Comparison of ENCODE assay signal across 8 cellular contexts in genomic region chr3:13495921-13496723, GRCh38. TPM values are rescaled to one million over a fixed set of nuclear protein-coding genes. Genes with fewer than 3 reads are reported as not detected.
DNase-seq lines count a peak whose midpoint lies in the region; FAIRE-seq and TF ChIP-seq lines count a peak whose summit lies in the region.

No MANE protein-coding gene starts in this region.

- H3K27ac Mint-ChIP-seq in HFFc6 (no peak overlapping the region), MCF 10A (ENCODE audit: low read depth, unreplicated experiment) (peak overlapping the region; percentile 19)

- H3K27me3 Mint-ChIP-seq in HFFc6 (ENCODE audit: insufficient read depth) (no peaks in the 10 kb centered on the region; the same call in none of the 2 replicates), MCF 10A (ENCODE audit: insufficient read depth, unreplicated experiment) (no peaks in the 10 kb centered on the region)

- POLR2A ChIA-PET in MCF 10A (lab: Yijun Ruan, JAX), result interaction anchor here (0.7 to 2.2 kb wide), 3 partner anchors 152 to 161 kb away, joined by 3 to 12 read pairs (median 3); no protein-coding TSS in a partner anchor

- CTCF ChIA-PET in MCF 10A (lab: Yijun Ruan, JAX), result interaction anchor here (0.5 to 8.9 kb wide), 36 partner anchors 8 to 1610 kb away, joined by 3 to 362 read pairs (median 3); partner anchors contain the start of gene HDAC11

- peak; percentile 89 for DNase-seq in GM03348 (ENCODE audit: low spot score)
- DNase-seq in HFFc6, result peak; percentile 79
- DNase-seq in NCI-H2029 treated with DMSO at 0.1 percent for 48 hours (lab: John Stamatoyannopoulos, UW), result peak; percentile 77
- peak; percentile 80 for DNase-seq in MCF 10A (ENCODE audit: unreplicated experiment)
- peak; percentile 78 for DNase-seq in stimulated activated CD4-positive, alpha-beta T cell treated with anti-CD3 and anti-CD28 coated beads, Interleukin-15, amount 100 ng/mL, for 24 hours
- no peak for DNase-seq in NCI-H1436 treated with DMSO at 0.1 percent for 48 hours (lab: John Stamatoyannopoulos, UW)

- H3K9me3 Mint-ChIP-seq in HFFc6 (no peaks in the 10 kb centered on the region), MCF 10A (ENCODE audit: unreplicated experiment) (no peaks in the 10 kb centered on the region)

- peak; percentile 56 for FAIRE-seq in islet of Langerhans (lab: Jason Lieb, UNC)

- TF ChIP-seq CTCF in HFFc6 (IDR thresholded peaks at IDR 0.05), result peak; percentile 93
- TF ChIP-seq CTCF in VCaP (conservative IDR thresholded peaks at IDR 0.05), result peak; percentile 97
- TF ChIP-seq CTCF in MCF 10A (IDR thresholded peaks at IDR 0.05; ENCODE audit: unreplicated experiment), result peak; percentile 96

- H3K4me3 Mint-ChIP-seq in HFFc6, result no peak overlapping the region
- no peak overlapping the region for H3K4me3 Mint-ChIP-seq in MCF 10A (ENCODE audit: unreplicated experiment)

- H3K27ac ChIP-seq in VCaP, result peak overlapping the region; percentile 72

- H3K36me3 Mint-ChIP-seq in HFFc6 (ENCODE audit: low read depth) (no peaks in the 10 kb centered on the region), MCF 10A (ENCODE audit: insufficient read depth, unreplicated experiment) (no peaks in the 10 kb centered on the region)

- intact Hi-C loops in MCF 10A (cut with micrococcal nuclease), result loop anchor here (1.0 to 5.0 kb wide), 4 partner anchors 127 to 403 kb away; partner anchors contain the start of gene WNT7A

- H3K4me1 Mint-ChIP-seq in HFFc6 (ENCODE audit: low read depth), result peaks cover 23% of the 10 kb centered on the region
- H3K4me1 Mint-ChIP-seq in MCF 10A (ENCODE audit: insufficient read depth, unreplicated experiment), result peaks cover 14% of the 10 kb centered on the region

- BruUV-seq in MCF 10A (replicated peaks; lab: Mats Ljungman, UMichigan), result no TSS peak

RNA-seq across cellular contexts. Expression of gene HDAC11, which starts 16.0 kb away (rescaled TPM):
- total RNA-seq in HFFc6 (2021; fragmentation: NEBNext Ultra II Directional; extraction: Animal tissue kit (Norgen Biotek cat#: 25700)), result 10 to 100 TPM in 2 of 6 experiments, 1 to 10 TPM in 4; 8.0 to 12.4 (median 9.1) TPM
- total RNA-seq in MCF 10A (2022), result 8.7 and 9.3 TPM in 2 replicates

RNA-seq across cellular contexts. Expression of gene FBLN2, which starts 52.8 kb away (rescaled TPM):
- 10 to 100 TPM; 55.7 to 84.5 (median 69.4) TPM for total RNA-seq in HFFc6 (2021; fragmentation: NEBNext Ultra II Directional; extraction: Animal tissue kit (Norgen Biotek cat#: 25700))
- total RNA-seq in MCF 10A (2022), result not detected in 2 replicates

Comparison
In these comparisons a context has a peak if more than half of its experiments do, and no peak if none do; other contexts are left out.
1. RNA of gene FBLN2, which starts 52.8 kb away (total RNA-seq): 55.7 to 84.5 TPM in HFFc6; not detected in MCF 10A; every median in the first group is over 10 times any median in the second.
2. Peak in every context shown above with its lines, with median percentiles within 50 percentile points of each other: CTCF ChIP-seq.